In genomic region chr16:11675561-11676511, GRCh38 we compare ENCODE assay signal across 9 cellular contexts. TPM values are rescaled to one million over a fixed set of nuclear protein-coding genes. Genes with fewer than 3 reads are reported as not detected.
A peak's percentile ranks its signal among the peaks of the same experiment; 100 is the strongest.
DNase-seq lines count a peak whose midpoint lies in the region; ATAC-seq and TF ChIP-seq lines count a peak whose summit lies in the region.
"Had no signal": no experiment of that assay in that cellular context is flagged by ENCODE, and none has a peak within 500 bp of the region (broad histone marks: within the 10 kb centered on the region; RNA-seq: fewer than 3 reads in every experiment).

No MANE protein-coding gene starts in this region.

- 85% methylated on average over 26 of the region's 42 CpGs for WGBS in SK-N-SH (ENCODE audit: low lambda C conversion rate)
- WGBS in GM23248 (ENCODE audit: low coverage in 1 of 2, low lambda C conversion rate in 2 of 2, missing lambda C conversion rate in 2 of 2), 2 experiments = 90 to 91% methylated on average over 42 of the region's 42 CpGs

- no peak for TF ChIP-seq EP300 in SK-N-SH (IDR thresholded peaks at IDR 0.05; ENCODE audit: borderline replicate concordance in 1 of 2, low read depth in 1 of 2, low read length in 1 of 2)

- H3K9ac ChIP-seq in SK-N-SH (no peak overlapping the region), skeletal muscle satellite cell (ENCODE audit: low read depth, low read length) (no peak overlapping the region), GM23248 (no peak overlapping the region)

- no peaks in the 10 kb centered on the region for H3K9me2 ChIP-seq in SK-N-SH
- H3K9me2 ChIP-seq in GM23248 (ENCODE audit: insufficient read depth) = no peaks in the 10 kb centered on the region

- H3K79me2 ChIP-seq in SK-N-SH (ENCODE audit: insufficient read depth) (peaks cover 8% of the 10 kb centered on the region), GM23248 (ENCODE audit: insufficient read depth) (peaks cover 14% of the 10 kb centered on the region)

- in situ Hi-C loops in GM23248 (cut with MboI) = loop anchor here (25.0 kb wide), 1 partner anchor 714 kb away; no protein-coding TSS in a partner anchor

- H3K4me1 ChIP-seq in SK-N-SH (ENCODE audit: control insufficient read depth in 1 of 2, insufficient read depth in 2 of 2, low read depth in 1 of 2, low read length in 1 of 2) (peaks cover 0 to 2% of the 10 kb centered on the region in 2 experiments; a peak in 1 of 4 replicates), skeletal muscle satellite cell (ENCODE audit: control insufficient read depth, insufficient read depth, low read length) (peaks cover 34% of the 10 kb centered on the region), GM23248 (ENCODE audit: insufficient read depth) (no peaks in the 10 kb centered on the region; the same call in 1 of the 2 replicates)

- H3K36me3 ChIP-seq in SK-N-SH (replicated peaks in 1 of 2; ENCODE audit: control insufficient read depth in 1 of 2, insufficient read depth in 2 of 2, low read length in 1 of 2) (peaks cover 3 to 42% of the 10 kb centered on the region in 2 experiments), skeletal muscle satellite cell (ENCODE audit: insufficient read depth, low read length) (peaks cover 45% of the 10 kb centered on the region), GM23248 (ENCODE audit: low read depth) (peaks cover 5% of the 10 kb centered on the region)

- H3K27ac ChIP-seq in SK-N-SH (ENCODE audit: low read depth in 2 of 2, low read length in 1 of 2) (no peak overlapping the region), GM23248 (no peak overlapping the region)
- H3K27ac ChIP-seq: thyroid gland had no signal

- H4K20me1 ChIP-seq in SK-N-SH (ENCODE audit: insufficient read depth) (peaks cover 55% of the 10 kb centered on the region), GM23248 (ENCODE audit: insufficient read depth) (no peaks in the 10 kb centered on the region)

- peaks cover 4% of the 10 kb centered on the region for H3F3A ChIP-seq in SK-N-SH (replicated peaks; ENCODE audit: insufficient read depth)
- 0 out of 2 replicates have a peak, but pooled peaks cover 7% of the 10 kb centered on the region for H3F3A ChIP-seq in GM23248 (ENCODE audit: insufficient read depth)

- H2AFZ ChIP-seq in SK-N-SH (ENCODE audit: low read depth) = no peak overlapping the region
- no peak overlapping the region for H2AFZ ChIP-seq in GM23248

- DNase-seq in SK-N-SH (no peak), RKO (ENCODE audit: low spot score) (peak; percentile 31), fibroblast of mammary gland (ENCODE audit: low read depth) (peak; percentile 12), NCI-H1694 treated with DMSO at 0.1 percent for 48 hours (lab: John Stamatoyannopoulos, UW) (no peak), GM23248 (no peak)
- no peak for DNase-seq in effector CD8-positive, alpha-beta T cell (lab: John Stamatoyannopoulos, UW)
- DNase-seq: thyroid gland had no signal

- TF ChIP-seq RAD21 in SK-N-SH (IDR thresholded peaks at IDR 0.05; ENCODE audit: low read length) = no peak

- H3K4me3 ChIP-seq in SK-N-SH (ENCODE audit: low read depth in 2 of 2, low read length in 1 of 2) = no peak overlapping the region
- H3K4me3 ChIP-seq in fibroblast of mammary gland (ENCODE audit: control insufficient read depth, low read depth, low read length) = no peak overlapping the region
- H3K4me3 ChIP-seq in skeletal muscle satellite cell (ENCODE audit: low read length) = no peak overlapping the region
- H3K4me3 ChIP-seq in GM23248 = no peak overlapping the region
- H3K4me3 ChIP-seq: thyroid gland had no signal

- H3K9me3 ChIP-seq in SK-N-SH = no peaks in the 10 kb centered on the region
- H3K9me3 ChIP-seq in skeletal muscle satellite cell (replicated peaks; ENCODE audit: low read length) = no peaks in the 10 kb centered on the region
- H3K9me3 ChIP-seq in GM23248 (ENCODE audit: low read depth) = no peaks in the 10 kb centered on the region
- H3K9me3 ChIP-seq: thyroid gland had no signal

- no peaks in the 10 kb centered on the region for H3K27me3 ChIP-seq in SK-N-SH (ENCODE audit: insufficient read depth)
- H3K27me3 ChIP-seq in skeletal muscle satellite cell (ENCODE audit: control insufficient read depth, insufficient read depth, low read length) = no peaks in the 10 kb centered on the region
- H3K27me3 ChIP-seq in GM23248 (replicated peaks; ENCODE audit: insufficient read depth) = no peaks in the 10 kb centered on the region
- H3K27me3 ChIP-seq: thyroid gland had no signal

- CTCF ChIA-PET in SK-N-SH (lab: Yijun Ruan, JAX) = interaction anchor here (1.2 to 1.8 kb wide), 2 partner anchors 15 to 269 kb away, joined by 3 to 5 read pairs; no protein-coding TSS in a partner anchor

- no peak for TF ChIP-seq CTCF in SK-N-SH (IDR thresholded peaks at IDR 0.05)
- TF ChIP-seq CTCF in fibroblast of mammary gland (conservative IDR thresholded peaks at IDR 0.05; ENCODE audit: control insufficient read depth, insufficient read depth, low read depth, low read length) = no peak

- ATAC-seq in SK-N-SH treated with all-trans-retinoic acid at 6 μM for 48 hours = peak; percentile 47

- H3K4me2 ChIP-seq in SK-N-SH (no peak overlapping the region), skeletal muscle satellite cell (ENCODE audit: low read length) (peak overlapping the region; percentile 45), GM23248 (ENCODE audit: unreplicated experiment) (no peak overlapping the region)

- POLR2A ChIA-PET in SK-N-SH (lab: Yijun Ruan, JAX) = no interaction called here

TF ChIP-seq in SK-N-SH treated with all-trans-retinoic acid at 6 μM for 48 hours, 23 proteins besides CTCF, POLR2A, EP300 and RAD21:
- TF ChIP-seq CSRNP3 (CRISPR knock-in tag; IDR thresholded peaks at IDR 0.05) = no peak
- TF ChIP-seq SNAI2 (CRISPR knock-in tag; IDR thresholded peaks at IDR 0.05) = no peak
- 0 out of 2 replicates have a peak, but pooled peaks have one; percentile 24 for TF ChIP-seq ZFP3 (CRISPR knock-in tag; IDR thresholded peaks at IDR 0.05)
- no peak for TF ChIP-seq CSDC2 (CRISPR knock-in tag; IDR thresholded peaks at IDR 0.05)

TF ChIP-seq in SK-N-SH, 30 proteins besides CTCF, POLR2A, EP300 and RAD21:
- TF ChIP-seq POLR2AphosphoS5 (IDR thresholded peaks at IDR 0.05; ENCODE audit: low read depth, low read length) (no peak), MXI1 (IDR thresholded peaks at IDR 0.05; ENCODE audit: low read depth, low read length) (no peak), NRF1 (IDR thresholded peaks at IDR 0.05; ENCODE audit: low read depth, low read length) (no peak), JUND (IDR thresholded peaks at IDR 0.05) (no peak), RFX5 (IDR thresholded peaks at IDR 0.05; ENCODE audit: low read length) (no peak), TEAD4 (IDR thresholded peaks at IDR 0.05; ENCODE audit: borderline replicate concordance, insufficient read depth) (no peak)

RNA-seq across cellular contexts. Expression of gene SNN, which starts 7.6 kb away (rescaled TPM):
- 15.4 and 15.8 TPM in 2 replicates for polyA plus RNA-seq in SK-N-SH (2012; rRNA removed)
- polyA plus RNA-seq in SK-N-SH (2012; cell fraction: cytosol; rRNA removed) = 12.8 and 15.4 TPM in 2 replicates
- 7.2 and 10.5 TPM in 2 replicates for polyA plus RNA-seq in SK-N-SH (2012; cell fraction: nucleus; rRNA removed)
- total RNA-seq in skeletal muscle satellite cell (2012; rRNA removed) = 7.6 and 9.6 TPM in 2 replicates
- 5.9 and 6.7 TPM in 2 replicates for total RNA-seq in GM23248 (2014; rRNA removed; shearing (Covaris generic))
- polyA plus RNA-seq in GM23248 (2016; fragmentation: Nextera tagmentation; extraction: Ambion mirVana) = 5.3 and 5.4 TPM in 2 replicates

Comparison
In these comparisons a context has a peak if more than half of its experiments do, and no peak if none do; other contexts are left out.
1. DNase-seq: peak in RKO (single experiment) and fibroblast of mammary gland (single experiment); none in SK-N-SH (single experiment), NCI-H1694 treated with DMSO at 0.1 percent for 48 hours (single experiment), effector CD8-positive, alpha-beta T cell (single experiment) and GM23248 (single experiment).